8 cellular contexts compared by ENCODE assay signal in the genomic region with DNA sequence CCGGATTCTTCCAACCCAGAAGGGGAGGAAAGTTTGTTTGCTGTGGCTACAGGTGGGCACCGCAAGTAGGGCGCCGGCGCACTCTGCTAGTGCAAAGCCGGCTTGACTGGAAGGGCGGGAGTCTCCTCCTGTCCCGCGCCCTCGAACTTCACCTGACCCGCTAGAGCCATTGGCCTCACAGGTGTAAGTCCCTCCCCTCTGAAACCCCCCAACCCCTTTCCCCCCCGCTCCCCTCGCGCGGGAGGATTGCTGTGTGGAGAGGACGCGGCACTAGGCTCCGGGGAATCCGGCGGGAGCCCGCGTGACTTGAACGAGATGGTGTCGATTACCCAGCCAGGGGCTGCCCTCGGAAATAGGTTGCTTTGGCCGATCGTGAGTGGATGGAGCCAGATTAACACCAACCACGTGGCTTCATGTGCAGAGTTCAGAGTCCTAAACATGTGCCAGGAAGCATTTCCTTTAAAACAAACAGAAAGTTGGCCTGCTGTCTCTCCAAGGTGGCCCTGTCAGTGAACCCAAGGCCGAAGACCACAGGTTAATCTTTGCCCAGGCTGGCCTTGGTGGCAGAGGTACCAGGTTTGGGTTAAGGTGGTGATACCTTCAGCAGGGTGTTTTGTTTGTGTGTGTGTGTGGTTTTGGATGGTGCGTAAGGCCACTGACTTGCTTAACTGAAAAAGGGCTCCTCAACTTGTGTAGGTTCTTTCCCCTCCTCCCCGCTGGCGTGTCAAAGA. TPM values are rescaled to one million over a fixed set of nuclear protein-coding genes. Genes with fewer than 3 reads are reported as not detected.
DNase-seq lines count a peak whose midpoint lies in the region; ATAC-seq, FAIRE-seq and TF ChIP-seq lines count a peak whose summit lies in the region.

No MANE protein-coding gene starts in this region.

- no peak for TF ChIP-seq POLR2A in heart left ventricle (IDR thresholded peaks at IDR 0.05)

- TF ChIP-seq CTCF in A673 (conservative IDR thresholded peaks at IDR 0.05; ENCODE audit: low read depth, low read length): no peak
- no peak for TF ChIP-seq CTCF in heart left ventricle (IDR thresholded peaks at IDR 0.05)

- H3K36me3 ChIP-seq in A673 (ENCODE audit: insufficient read depth, low read length, poor library complexity, severe bottlenecking) (no peaks in the 10 kb centered on the region), heart left ventricle (no peaks in the 10 kb centered on the region)

- BruUV-seq in A673 (replicated peaks; lab: Mats Ljungman, UMichigan): no TSS peak

- CTCF ChIA-PET in A673 (lab: Charles Lee): interaction anchor here (0.6 to 2.9 kb wide), 8 partner anchors 28 to 370 kb away, joined by 3 to 20 read pairs (median 4); no protein-coding TSS in a partner anchor

- 12 to 46% (median 15%) methylated on average over 5 to 32 of the region's 32 CpGs for WGBS in heart left ventricle, 4 donors

- H3K4me1 ChIP-seq in A673 (ENCODE audit: insufficient read depth, low read length, poor library complexity, severe bottlenecking) (peaks cover 25% of the 10 kb centered on the region), heart left ventricle (peaks cover 0 to 57% (median 10%) of the 10 kb centered on the region in 12 donors)

- intact Hi-C loops in A673 (cut with micrococcal nuclease; ENCODE audit: unreplicated experiment) (loop anchor here (1.0 to 10.0 kb wide), 2 partner anchors 140 to 371 kb away; no protein-coding TSS in a partner anchor), heart left ventricle (cut with DNase I) (loop anchor here in 1 of 10 donors (10.0 kb wide), 1 partner anchor 181 kb away; no protein-coding TSS in a partner anchor), sciatic nerve (cut with DNase I) (loop anchor here (10.0 kb wide), 1 partner anchor 141 kb away; no protein-coding TSS in a partner anchor)

- FAIRE-seq in GM19239 (lab: Jason Lieb, UNC): peak; percentile 97

- H3K27ac ChIP-seq in A673 (ENCODE audit: low read depth, low read length, poor library complexity, severe bottlenecking): peak overlapping the region; percentile 87
- peak overlapping the region in 9 of 12 donors; percentile 33 to 96 (median 61) for H3K27ac ChIP-seq in heart left ventricle

- H3K27me3 ChIP-seq in A673 (replicated peaks; ENCODE audit: insufficient read depth, low read depth, low read length, poor library complexity) (no peaks in the 10 kb centered on the region), heart left ventricle (peaks cover 0 to 42% (median 13%) of the 10 kb centered on the region in 9 donors)

- POLR2A ChIA-PET in A673 (lab: Charles Lee; ENCODE audit: low non-redundant PET): no interaction called here

- peak overlapping the region; percentile 89 for H3K4me3 ChIP-seq in A673 (ENCODE audit: low read depth, low read length, poor library complexity, severe bottlenecking)
- H3K4me3 ChIP-seq in heart left ventricle: peak overlapping the region; percentile 50 to 73 (median 60)

- ATAC-seq in heart left ventricle: peak in 3 of 4 donors; percentile 5 to 14 (median 5)
- peak; percentile 31 for ATAC-seq in sciatic nerve

- H3K9me3 ChIP-seq in A673 (ENCODE audit: low read depth, low read length, poor library complexity, severe bottlenecking): no peaks in the 10 kb centered on the region
- H3K9me3 ChIP-seq in heart left ventricle: no peaks in the 10 kb centered on the region

- DNase-seq in A673 (ENCODE audit: low spot score) (peak; percentile 61), GM19239 (ENCODE audit: insufficient read length, low spot score) (peak; percentile 22), LoVo (ENCODE audit: low spot score) (peak; percentile 75), activated T-cell treated with anti-CD3 and anti-CD28 coated beads for 4 hours (peak; percentile 53), heart left ventricle (peak in 3 of 5 donors; percentile 11 to 63 (median 28)), sciatic nerve (ENCODE audit: low spot score) (peak; percentile 64), A172 (ENCODE audit: low spot score) (no peak), NCI-H226 (no peak)

RNA-seq across cellular contexts. Expression of gene IQGAP2, which starts 1.0 kb away (rescaled TPM):
- total RNA-seq in A673 (2021) (26.8 and 34.0 TPM in 2 replicates), heart left ventricle (10 to 100 TPM in 2 of 9 donors, 1 to 10 TPM in 7; 3.4 to 35.4 (median 7.0) TPM), sciatic nerve (57.5 TPM)
- 1 to 10 TPM; 1.7 to 3.4 TPM for polyA plus RNA-seq in heart left ventricle
- total RNA-seq in A172 (2014; rRNA removed; shearing (Covaris generic)): 1.8 and 8.3 TPM in 2 replicates

Comparison
In these comparisons a context has a peak if more than half of its experiments do, and no peak if none do; other contexts are left out.
1. DNase-seq: peak in A673 (single experiment), GM19239 (single experiment), LoVo (single experiment), activated T-cell treated with anti-CD3 and anti-CD28 coated beads for 4 hours (single experiment), heart left ventricle (3 of 5) and sciatic nerve (single experiment); none in A172 (single experiment) and NCI-H226 (single experiment).